ENCODE assay signal across 1 cellular context in the genomic region with DNA sequence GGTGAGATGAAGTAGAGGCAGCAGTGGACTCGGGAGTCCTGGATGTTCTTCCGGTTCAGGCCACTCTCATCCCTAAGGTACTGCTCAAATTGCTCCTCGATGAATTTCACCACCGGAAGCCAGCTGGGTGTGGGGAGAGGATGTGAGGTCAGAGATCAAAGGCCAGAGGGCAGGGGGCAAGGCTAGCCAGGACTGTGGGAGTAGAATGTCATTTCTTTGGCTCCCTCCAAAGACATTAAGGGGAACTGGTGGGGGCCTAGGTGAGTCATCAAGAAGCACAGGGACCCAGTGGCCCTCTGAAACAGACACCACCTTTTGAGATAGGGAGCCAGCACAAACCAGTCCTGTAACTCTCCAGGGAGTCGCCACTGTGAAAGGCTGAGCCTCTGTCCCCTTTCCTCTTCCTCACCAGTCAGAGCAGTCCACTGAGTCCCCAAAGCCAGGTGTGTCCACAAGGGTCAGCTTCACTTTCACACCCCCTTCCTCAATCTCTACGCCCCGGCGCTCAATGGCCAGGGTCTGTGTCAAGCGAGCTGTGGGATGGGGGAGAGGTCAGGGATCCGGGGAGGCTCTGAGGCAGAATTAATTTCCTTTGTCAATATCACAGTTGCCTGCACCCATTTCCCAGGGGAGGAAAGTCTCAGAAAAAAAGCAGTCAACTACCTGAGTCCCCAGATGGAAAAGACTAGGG.
TF ChIP-seq lines count a peak whose summit lies in the region.

No MANE protein-coding gene starts in this region.

TF ChIP-seq in HepG2, 621 proteins besides CTCF, POLR2A, EP300 and RAD21 (continued from another document and continues in another):
- TF ChIP-seq, protein P1, sequence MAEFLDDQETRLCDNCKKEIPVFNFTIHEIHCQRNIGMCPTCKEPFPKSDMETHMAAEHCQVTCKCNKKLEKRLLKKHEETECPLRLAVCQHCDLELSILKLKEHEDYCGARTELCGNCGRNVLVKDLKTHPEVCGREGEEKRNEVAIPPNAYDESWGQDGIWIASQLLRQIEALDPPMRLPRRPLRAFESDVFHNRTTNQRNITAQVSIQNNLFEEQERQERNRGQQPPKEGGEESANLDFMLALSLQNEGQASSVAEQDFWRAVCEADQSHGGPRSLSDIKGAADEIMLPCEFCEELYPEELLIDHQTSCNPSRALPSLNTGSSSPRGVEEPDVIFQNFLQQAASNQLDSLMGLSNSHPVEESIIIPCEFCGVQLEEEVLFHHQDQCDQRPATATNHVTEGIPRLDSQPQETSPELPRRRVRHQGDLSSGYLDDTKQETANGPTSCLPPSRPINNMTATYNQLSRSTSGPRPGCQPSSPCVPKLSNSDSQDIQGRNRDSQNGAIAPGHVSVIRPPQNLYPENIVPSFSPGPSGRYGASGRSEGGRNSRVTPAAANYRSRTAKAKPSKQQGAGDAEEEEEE (CRISPR knock-in tag; IDR thresholded peaks at IDR 0.05; ENCODE audit: borderline replicate concordance): no peak
- TF ChIP-seq, protein P2, sequence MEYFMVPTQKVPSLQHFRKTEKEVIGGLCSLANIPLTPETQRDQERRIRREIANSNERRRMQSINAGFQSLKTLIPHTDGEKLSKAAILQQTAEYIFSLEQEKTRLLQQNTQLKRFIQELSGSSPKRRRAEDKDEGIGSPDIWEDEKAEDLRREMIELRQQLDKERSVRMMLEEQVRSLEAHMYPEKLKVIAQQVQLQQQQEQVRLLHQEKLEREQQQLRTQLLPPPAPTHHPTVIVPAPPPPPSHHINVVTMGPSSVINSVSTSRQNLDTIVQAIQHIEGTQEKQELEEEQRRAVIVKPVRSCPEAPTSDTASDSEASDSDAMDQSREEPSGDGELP (IDR thresholded peaks at IDR 0.05; ENCODE audit: borderline replicate concordance, low read depth): peak; percentile 67; the same call in 1 of the 2 replicates
- TF ChIP-seq POGZ (CRISPR knock-in tag; IDR thresholded peaks at IDR 0.05) (peak; percentile 64), JUN (CRISPR knock-in tag; IDR thresholded peaks at IDR 0.05) (no peak), ZNF3 (CRISPR knock-in tag; IDR thresholded peaks at IDR 0.05) (peak; percentile 80; the same call in 1 of the 2 replicates), ZBTB8A (CRISPR knock-in tag; IDR thresholded peaks at IDR 0.05; ENCODE audit: borderline replicate concordance, low read depth) (no peak), KLF12 (CRISPR knock-in tag; IDR thresholded peaks at IDR 0.05; ENCODE audit: borderline replicate concordance) (no peak), ZNF816 (CRISPR knock-in tag; IDR thresholded peaks at IDR 0.05; ENCODE audit: borderline replicate concordance) (no peak), HNRNPLL (IDR thresholded peaks at IDR 0.05; ENCODE audit: low read depth, low read length, poor library complexity, severe bottlenecking) (no peak), MIXL1 (CRISPR knock-in tag; IDR thresholded peaks at IDR 0.05) (no peak), ONECUT2 (CRISPR knock-in tag; IDR thresholded peaks at IDR 0.05) (no peak), ZNF749 (CRISPR knock-in tag; IDR thresholded peaks at IDR 0.05; ENCODE audit: borderline replicate concordance) (no peak), ELF1 (CRISPR knock-in tag; IDR thresholded peaks at IDR 0.05) (no peak), SOX6 (IDR thresholded peaks at IDR 0.05) (no peak), SOX6 (CRISPR knock-in tag; IDR thresholded peaks at IDR 0.05) (0 out of 2 replicates have a peak, but pooled peaks have one; percentile 16), U2AF2 (IDR thresholded peaks at IDR 0.05; ENCODE audit: low read depth, low read length) (no peak), ZNF451 (CRISPR knock-in tag; IDR thresholded peaks at IDR 0.05) (no peak), SKI (IDR thresholded peaks at IDR 0.05; ENCODE audit: partially characterized antibody) (no peak), ZNF382 (CRISPR knock-in tag; IDR thresholded peaks at IDR 0.05; ENCODE audit: borderline replicate concordance) (no peak), GATA4 (IDR thresholded peaks at IDR 0.05; ENCODE audit: borderline replicate concordance, low read depth) (no peak), HOXD1 (CRISPR knock-in tag; IDR thresholded peaks at IDR 0.05) (no peak), CREM (IDR thresholded peaks at IDR 0.05) (peak; percentile 68; the same call in 1 of the 2 replicates), CREM (CRISPR knock-in tag; IDR thresholded peaks at IDR 0.05) (no peak), KAT2B (IDR thresholded peaks at IDR 0.05; ENCODE audit: borderline replicate concordance, low read depth, low read length) (no peak), ZNF629 (CRISPR knock-in tag; conservative IDR thresholded peaks at IDR 0.05) (peak; percentile 51; the same call in 1 of the 2 replicates)
- TF ChIP-seq, protein P3, sequence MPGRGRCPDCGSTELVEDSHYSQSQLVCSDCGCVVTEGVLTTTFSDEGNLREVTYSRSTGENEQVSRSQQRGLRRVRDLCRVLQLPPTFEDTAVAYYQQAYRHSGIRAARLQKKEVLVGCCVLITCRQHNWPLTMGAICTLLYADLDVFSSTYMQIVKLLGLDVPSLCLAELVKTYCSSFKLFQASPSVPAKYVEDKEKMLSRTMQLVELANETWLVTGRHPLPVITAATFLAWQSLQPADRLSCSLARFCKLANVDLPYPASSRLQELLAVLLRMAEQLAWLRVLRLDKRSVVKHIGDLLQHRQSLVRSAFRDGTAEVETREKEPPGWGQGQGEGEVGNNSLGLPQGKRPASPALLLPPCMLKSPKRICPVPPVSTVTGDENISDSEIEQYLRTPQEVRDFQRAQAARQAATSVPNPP (CRISPR knock-in tag; IDR thresholded peaks at IDR 0.05): no peak
- TF ChIP-seq, protein P4, sequence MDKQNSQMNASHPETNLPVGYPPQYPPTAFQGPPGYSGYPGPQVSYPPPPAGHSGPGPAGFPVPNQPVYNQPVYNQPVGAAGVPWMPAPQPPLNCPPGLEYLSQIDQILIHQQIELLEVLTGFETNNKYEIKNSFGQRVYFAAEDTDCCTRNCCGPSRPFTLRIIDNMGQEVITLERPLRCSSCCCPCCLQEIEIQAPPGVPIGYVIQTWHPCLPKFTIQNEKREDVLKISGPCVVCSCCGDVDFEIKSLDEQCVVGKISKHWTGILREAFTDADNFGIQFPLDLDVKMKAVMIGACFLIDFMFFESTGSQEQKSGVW (CRISPR knock-in tag; IDR thresholded peaks at IDR 0.05; ENCODE audit: borderline replicate concordance): no peak
- TF ChIP-seq, protein P5, sequence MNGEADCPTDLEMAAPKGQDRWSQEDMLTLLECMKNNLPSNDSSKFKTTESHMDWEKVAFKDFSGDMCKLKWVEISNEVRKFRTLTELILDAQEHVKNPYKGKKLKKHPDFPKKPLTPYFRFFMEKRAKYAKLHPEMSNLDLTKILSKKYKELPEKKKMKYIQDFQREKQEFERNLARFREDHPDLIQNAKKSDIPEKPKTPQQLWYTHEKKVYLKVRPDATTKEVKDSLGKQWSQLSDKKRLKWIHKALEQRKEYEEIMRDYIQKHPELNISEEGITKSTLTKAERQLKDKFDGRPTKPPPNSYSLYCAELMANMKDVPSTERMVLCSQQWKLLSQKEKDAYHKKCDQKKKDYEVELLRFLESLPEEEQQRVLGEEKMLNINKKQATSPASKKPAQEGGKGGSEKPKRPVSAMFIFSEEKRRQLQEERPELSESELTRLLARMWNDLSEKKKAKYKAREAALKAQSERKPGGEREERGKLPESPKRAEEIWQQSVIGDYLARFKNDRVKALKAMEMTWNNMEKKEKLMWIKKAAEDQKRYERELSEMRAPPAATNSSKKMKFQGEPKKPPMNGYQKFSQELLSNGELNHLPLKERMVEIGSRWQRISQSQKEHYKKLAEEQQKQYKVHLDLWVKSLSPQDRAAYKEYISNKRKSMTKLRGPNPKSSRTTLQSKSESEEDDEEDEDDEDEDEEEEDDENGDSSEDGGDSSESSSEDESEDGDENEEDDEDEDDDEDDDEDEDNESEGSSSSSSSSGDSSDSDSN (CRISPR knock-in tag; IDR thresholded peaks at IDR 0.05): no peak
- TF ChIP-seq, protein P6, sequence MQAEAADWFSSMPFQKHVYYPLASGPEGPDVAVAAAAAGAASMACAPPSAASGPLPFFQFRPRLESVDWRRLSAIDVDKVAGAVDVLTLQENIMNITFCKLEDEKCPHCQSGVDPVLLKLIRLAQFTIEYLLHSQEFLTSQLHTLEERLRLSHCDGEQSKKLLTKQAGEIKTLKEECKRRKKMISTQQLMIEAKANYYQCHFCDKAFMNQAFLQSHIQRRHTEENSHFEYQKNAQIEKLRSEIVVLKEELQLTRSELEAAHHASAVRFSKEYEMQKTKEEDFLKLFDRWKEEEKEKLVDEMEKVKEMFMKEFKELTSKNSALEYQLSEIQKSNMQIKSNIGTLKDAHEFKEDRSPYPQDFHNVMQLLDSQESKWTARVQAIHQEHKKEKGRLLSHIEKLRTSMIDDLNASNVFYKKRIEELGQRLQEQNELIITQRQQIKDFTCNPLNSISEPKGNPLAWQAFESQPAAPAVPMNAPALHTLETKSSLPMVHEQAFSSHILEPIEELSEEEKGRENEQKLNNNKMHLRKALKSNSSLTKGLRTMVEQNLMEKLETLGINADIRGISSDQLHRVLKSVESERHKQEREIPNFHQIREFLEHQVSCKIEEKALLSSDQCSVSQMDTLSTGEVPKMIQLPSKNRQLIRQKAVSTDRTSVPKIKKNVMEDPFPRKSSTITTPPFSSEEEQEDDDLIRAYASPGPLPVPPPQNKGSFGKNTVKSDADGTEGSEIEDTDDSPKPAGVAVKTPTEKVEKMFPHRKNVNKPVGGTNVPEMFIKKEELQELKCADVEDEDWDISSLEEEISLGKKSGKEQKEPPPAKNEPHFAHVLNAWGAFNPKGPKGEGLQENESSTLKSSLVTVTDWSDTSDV (CRISPR knock-in tag; IDR thresholded peaks at IDR 0.05): no peak
- TF ChIP-seq, protein P7, sequence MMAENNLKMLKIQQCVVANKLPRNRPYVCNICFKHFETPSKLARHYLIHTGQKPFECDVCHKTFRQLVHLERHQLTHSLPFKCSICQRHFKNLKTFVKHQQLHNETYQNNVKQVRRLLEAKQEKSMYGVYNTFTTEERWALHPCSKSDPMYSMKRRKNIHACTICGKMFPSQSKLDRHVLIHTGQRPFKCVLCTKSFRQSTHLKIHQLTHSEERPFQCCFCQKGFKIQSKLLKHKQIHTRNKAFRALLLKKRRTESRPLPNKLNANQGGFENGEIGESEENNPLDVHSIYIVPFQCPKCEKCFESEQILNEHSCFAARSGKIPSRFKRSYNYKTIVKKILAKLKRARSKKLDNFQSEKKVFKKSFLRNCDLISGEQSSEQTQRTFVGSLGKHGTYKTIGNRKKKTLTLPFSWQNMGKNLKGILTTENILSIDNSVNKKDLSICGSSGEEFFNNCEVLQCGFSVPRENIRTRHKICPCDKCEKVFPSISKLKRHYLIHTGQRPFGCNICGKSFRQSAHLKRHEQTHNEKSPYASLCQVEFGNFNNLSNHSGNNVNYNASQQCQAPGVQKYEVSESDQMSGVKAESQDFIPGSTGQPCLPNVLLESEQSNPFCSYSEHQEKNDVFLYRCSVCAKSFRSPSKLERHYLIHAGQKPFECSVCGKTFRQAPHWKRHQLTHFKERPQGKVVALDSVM (CRISPR knock-in tag; IDR thresholded peaks at IDR 0.05): no peak
- TF ChIP-seq, protein P8, sequence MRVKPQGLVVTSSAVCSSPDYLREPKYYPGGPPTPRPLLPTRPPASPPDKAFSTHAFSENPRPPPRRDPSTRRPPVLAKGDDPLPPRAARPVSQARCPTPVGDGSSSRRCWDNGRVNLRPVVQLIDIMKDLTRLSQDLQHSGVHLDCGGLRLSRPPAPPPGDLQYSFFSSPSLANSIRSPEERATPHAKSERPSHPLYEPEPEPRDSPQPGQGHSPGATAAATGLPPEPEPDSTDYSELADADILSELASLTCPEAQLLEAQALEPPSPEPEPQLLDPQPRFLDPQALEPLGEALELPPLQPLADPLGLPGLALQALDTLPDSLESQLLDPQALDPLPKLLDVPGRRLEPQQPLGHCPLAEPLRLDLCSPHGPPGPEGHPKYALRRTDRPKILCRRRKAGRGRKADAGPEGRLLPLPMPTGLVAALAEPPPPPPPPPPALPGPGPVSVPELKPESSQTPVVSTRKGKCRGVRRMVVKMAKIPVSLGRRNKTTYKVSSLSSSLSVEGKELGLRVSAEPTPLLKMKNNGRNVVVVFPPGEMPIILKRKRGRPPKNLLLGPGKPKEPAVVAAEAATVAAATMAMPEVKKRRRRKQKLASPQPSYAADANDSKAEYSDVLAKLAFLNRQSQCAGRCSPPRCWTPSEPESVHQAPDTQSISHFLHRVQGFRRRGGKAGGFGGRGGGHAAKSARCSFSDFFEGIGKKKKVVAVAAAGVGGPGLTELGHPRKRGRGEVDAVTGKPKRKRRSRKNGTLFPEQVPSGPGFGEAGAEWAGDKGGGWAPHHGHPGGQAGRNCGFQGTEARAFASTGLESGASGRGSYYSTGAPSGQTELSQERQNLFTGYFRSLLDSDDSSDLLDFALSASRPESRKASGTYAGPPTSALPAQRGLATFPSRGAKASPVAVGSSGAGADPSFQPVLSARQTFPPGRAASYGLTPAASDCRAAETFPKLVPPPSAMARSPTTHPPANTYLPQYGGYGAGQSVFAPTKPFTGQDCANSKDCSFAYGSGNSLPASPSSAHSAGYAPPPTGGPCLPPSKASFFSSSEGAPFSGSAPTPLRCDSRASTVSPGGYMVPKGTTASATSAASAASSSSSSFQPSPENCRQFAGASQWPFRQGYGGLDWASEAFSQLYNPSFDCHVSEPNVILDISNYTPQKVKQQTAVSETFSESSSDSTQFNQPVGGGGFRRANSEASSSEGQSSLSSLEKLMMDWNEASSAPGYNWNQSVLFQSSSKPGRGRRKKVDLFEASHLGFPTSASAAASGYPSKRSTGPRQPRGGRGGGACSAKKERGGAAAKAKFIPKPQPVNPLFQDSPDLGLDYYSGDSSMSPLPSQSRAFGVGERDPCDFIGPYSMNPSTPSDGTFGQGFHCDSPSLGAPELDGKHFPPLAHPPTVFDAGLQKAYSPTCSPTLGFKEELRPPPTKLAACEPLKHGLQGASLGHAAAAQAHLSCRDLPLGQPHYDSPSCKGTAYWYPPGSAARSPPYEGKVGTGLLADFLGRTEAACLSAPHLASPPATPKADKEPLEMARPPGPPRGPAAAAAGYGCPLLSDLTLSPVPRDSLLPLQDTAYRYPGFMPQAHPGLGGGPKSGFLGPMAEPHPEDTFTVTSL (CRISPR knock-in tag; IDR thresholded peaks at IDR 0.05; ENCODE audit: borderline replicate concordance): no peak
